Comparison of ENCODE assay signal across 1 cellular context in the genomic region with DNA sequence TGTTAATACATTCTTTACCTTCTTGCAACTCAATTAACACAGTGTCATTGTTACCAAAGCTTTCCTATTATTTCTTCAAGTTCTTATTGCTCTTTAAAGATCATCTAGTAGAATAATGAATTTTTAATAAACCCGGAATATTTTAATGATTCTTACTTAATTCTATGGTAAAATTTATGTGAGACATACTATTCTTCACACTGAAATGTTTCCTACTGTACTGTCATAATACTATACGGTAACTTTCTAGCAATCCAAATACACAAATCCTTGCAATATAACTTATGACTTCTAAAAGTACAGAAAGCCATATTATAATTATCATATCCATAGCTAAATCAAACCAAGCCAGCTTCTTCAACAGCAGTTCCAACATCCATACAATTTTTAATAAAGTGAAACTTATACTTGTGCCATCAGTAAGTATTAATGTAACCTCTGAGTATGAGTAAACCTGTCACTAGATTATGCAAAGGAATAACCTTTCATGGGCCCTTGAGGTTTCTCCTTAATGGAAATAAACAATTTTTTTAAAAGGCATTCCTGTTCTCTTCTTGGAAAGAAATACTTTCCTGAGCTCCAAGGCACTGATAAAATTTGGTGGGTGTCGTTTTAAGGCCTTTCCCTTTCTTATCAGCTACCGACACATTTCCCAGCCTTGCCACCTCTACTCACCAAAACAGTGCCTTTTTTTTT.
TF ChIP-seq lines count a peak whose summit lies in the region.

No MANE protein-coding gene starts in this region.

TF ChIP-seq in K562, 482 proteins besides CTCF, POLR2A, EP300 and RAD21 (continued from another document and continues in another):
- TF ChIP-seq ZNF324 (CRISPR knock-in tag; IDR thresholded peaks at IDR 0.05): no peak
- no peak for TF ChIP-seq PRPF4 (IDR thresholded peaks at IDR 0.05; ENCODE audit: insufficient read depth, low read depth, low read length, poor library complexity, severe bottlenecking)
- TF ChIP-seq CREM (IDR thresholded peaks at IDR 0.05; ENCODE audit: low read depth): peak; percentile 69
- TF ChIP-seq FOXJ3 (CRISPR knock-in tag; IDR thresholded peaks at IDR 0.05): no peak
- no peak for TF ChIP-seq FOXK1 (CRISPR knock-in tag; IDR thresholded peaks at IDR 0.05; ENCODE audit: borderline replicate concordance)
- no peak for TF ChIP-seq FOXP1 (CRISPR knock-in tag; IDR thresholded peaks at IDR 0.05)
- TF ChIP-seq, protein P1, sequence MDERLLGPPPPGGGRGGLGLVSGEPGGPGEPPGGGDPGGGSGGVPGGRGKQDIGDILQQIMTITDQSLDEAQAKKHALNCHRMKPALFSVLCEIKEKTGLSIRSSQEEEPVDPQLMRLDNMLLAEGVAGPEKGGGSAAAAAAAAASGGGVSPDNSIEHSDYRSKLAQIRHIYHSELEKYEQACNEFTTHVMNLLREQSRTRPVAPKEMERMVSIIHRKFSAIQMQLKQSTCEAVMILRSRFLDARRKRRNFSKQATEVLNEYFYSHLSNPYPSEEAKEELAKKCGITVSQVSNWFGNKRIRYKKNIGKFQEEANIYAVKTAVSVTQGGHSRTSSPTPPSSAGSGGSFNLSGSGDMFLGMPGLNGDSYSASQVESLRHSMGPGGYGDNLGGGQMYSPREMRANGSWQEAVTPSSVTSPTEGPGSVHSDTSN (CRISPR knock-in tag; IDR thresholded peaks at IDR 0.05; ENCODE audit: low read depth): no peak
- TF ChIP-seq, protein P1 (tag; conservative IDR thresholded peaks at IDR 0.05; ENCODE audit: low read depth): peak; percentile 36; the same call in 1 of the 2 replicates
- TF ChIP-seq, protein P2, sequence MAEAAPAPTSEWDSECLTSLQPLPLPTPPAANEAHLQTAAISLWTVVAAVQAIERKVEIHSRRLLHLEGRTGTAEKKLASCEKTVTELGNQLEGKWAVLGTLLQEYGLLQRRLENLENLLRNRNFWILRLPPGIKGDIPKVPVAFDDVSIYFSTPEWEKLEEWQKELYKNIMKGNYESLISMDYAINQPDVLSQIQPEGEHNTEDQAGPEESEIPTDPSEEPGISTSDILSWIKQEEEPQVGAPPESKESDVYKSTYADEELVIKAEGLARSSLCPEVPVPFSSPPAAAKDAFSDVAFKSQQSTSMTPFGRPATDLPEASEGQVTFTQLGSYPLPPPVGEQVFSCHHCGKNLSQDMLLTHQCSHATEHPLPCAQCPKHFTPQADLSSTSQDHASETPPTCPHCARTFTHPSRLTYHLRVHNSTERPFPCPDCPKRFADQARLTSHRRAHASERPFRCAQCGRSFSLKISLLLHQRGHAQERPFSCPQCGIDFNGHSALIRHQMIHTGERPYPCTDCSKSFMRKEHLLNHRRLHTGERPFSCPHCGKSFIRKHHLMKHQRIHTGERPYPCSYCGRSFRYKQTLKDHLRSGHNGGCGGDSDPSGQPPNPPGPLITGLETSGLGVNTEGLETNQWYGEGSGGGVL (CRISPR knock-in tag; IDR thresholded peaks at IDR 0.05): no peak
- peak; percentile 99 for TF ChIP-seq SMARCE1 (IDR thresholded peaks at IDR 0.05)
- TF ChIP-seq ZNF41 (CRISPR knock-in tag; conservative IDR thresholded peaks at IDR 0.05): no peak
- no peak for TF ChIP-seq NFIX (CRISPR knock-in tag; IDR thresholded peaks at IDR 0.05; ENCODE audit: low read depth)
- no peak for TF ChIP-seq POLR3A (IDR thresholded peaks at IDR 0.05; ENCODE audit: borderline replicate concordance, extremely low read depth, insufficient read depth, insufficient read length)
- TF ChIP-seq, protein P3, sequence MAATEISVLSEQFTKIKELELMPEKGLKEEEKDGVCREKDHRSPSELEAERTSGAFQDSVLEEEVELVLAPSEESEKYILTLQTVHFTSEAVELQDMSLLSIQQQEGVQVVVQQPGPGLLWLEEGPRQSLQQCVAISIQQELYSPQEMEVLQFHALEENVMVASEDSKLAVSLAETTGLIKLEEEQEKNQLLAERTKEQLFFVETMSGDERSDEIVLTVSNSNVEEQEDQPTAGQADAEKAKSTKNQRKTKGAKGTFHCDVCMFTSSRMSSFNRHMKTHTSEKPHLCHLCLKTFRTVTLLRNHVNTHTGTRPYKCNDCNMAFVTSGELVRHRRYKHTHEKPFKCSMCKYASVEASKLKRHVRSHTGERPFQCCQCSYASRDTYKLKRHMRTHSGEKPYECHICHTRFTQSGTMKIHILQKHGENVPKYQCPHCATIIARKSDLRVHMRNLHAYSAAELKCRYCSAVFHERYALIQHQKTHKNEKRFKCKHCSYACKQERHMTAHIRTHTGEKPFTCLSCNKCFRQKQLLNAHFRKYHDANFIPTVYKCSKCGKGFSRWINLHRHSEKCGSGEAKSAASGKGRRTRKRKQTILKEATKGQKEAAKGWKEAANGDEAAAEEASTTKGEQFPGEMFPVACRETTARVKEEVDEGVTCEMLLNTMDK (IDR thresholded peaks at IDR 0.05; ENCODE audit: borderline replicate concordance, insufficient read depth, low read depth, low read length, poor library complexity, severe bottlenecking): no peak
- no peak for TF ChIP-seq GABPB1 (CRISPR knock-in tag; IDR thresholded peaks at IDR 0.05)
- no peak for TF ChIP-seq NUFIP1 (IDR thresholded peaks at IDR 0.05; ENCODE audit: partially characterized antibody)
- peak; percentile 82 for TF ChIP-seq MBD2 (IDR thresholded peaks at IDR 0.05; ENCODE audit: borderline replicate concordance, low read depth)
- TF ChIP-seq MEF2D (tag; conservative IDR thresholded peaks at IDR 0.05; ENCODE audit: low read depth): no peak; the same call in 1 of the 2 replicates
- TF ChIP-seq HSF4 (CRISPR knock-in tag; IDR thresholded peaks at IDR 0.05; ENCODE audit: borderline replicate concordance): no peak
- TF ChIP-seq FOXM1 (IDR thresholded peaks at IDR 0.05; ENCODE audit: low read depth): peak; percentile 94
- TF ChIP-seq FOXM1 (CRISPR knock-in tag; IDR thresholded peaks at IDR 0.05; ENCODE audit: low read depth): no peak
- TF ChIP-seq ZNF3 (CRISPR knock-in tag; IDR thresholded peaks at IDR 0.05): no peak
- TF ChIP-seq, protein P4, sequence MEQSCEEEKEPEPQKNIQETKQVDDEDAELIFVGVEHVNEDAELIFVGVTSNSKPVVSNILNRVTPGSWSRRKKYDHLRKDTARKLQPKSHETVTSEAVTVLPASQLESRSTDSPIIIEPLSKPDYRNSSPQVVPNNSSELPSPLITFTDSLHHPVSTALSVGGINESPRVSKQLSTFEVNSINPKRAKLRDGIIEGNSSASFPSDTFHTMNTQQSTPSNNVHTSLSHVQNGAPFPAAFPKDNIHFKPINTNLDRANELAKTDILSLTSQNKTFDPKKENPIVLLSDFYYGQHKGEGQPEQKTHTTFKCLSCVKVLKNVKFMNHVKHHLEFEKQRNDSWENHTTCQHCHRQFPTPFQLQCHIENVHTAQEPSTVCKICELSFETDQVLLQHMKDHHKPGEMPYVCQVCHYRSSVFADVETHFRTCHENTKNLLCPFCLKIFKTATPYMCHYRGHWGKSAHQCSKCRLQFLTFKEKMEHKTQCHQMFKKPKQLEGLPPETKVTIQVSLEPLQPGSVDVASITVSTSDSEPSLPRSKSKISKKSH (CRISPR knock-in tag; IDR thresholded peaks at IDR 0.05): no peak
- TF ChIP-seq, protein P5, sequence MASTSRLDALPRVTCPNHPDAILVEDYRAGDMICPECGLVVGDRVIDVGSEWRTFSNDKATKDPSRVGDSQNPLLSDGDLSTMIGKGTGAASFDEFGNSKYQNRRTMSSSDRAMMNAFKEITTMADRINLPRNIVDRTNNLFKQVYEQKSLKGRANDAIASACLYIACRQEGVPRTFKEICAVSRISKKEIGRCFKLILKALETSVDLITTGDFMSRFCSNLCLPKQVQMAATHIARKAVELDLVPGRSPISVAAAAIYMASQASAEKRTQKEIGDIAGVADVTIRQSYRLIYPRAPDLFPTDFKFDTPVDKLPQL (IDR thresholded peaks at IDR 0.05; ENCODE audit: extremely low read depth, insufficient read length): no peak
- TF ChIP-seq MTA2 (IDR thresholded peaks at IDR 0.05; ENCODE audit: low read depth): peak; percentile 97
- peak; percentile 86 for TF ChIP-seq ZKSCAN1 (IDR thresholded peaks at IDR 0.05; ENCODE audit: low read depth, low read length)
- TF ChIP-seq CCAR2 (IDR thresholded peaks at IDR 0.05; ENCODE audit: low read depth, low read length): no peak
- TF ChIP-seq NBN (IDR thresholded peaks at IDR 0.05; ENCODE audit: low read depth): peak; percentile 95
- 0 out of 2 replicates have a peak, but pooled peaks have one; percentile 34 for TF ChIP-seq ZZZ3 (IDR thresholded peaks at IDR 0.05)
- no peak for TF ChIP-seq OTX1 (CRISPR knock-in tag; IDR thresholded peaks at IDR 0.05)
- TF ChIP-seq XRCC4 (IDR thresholded peaks at IDR 0.05; ENCODE audit: extremely low read depth, insufficient read depth, insufficient read length): no peak
- TF ChIP-seq HMGN3 (IDR thresholded peaks at IDR 0.05; ENCODE audit: borderline replicate concordance, extremely low read depth, insufficient read length, low read depth, low read length): peak; percentile 47
- TF ChIP-seq, protein P6, sequence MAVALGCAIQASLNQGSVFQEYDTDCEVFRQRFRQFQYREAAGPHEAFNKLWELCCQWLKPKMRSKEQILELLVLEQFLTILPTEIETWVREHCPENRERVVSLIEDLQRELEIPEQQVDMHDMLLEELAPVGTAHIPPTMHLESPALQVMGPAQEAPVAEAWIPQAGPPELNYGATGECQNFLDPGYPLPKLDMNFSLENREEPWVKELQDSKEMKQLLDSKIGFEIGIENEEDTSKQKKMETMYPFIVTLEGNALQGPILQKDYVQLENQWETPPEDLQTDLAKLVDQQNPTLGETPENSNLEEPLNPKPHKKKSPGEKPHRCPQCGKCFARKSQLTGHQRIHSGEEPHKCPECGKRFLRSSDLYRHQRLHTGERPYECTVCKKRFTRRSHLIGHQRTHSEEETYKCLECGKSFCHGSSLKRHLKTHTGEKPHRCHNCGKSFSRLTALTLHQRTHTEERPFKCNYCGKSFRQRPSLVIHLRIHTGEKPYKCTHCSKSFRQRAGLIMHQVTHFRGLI (CRISPR knock-in tag; IDR thresholded peaks at IDR 0.05): no peak
- no peak for TF ChIP-seq SNIP1 (IDR thresholded peaks at IDR 0.05; ENCODE audit: low read depth)
- TF ChIP-seq BRCA1 (IDR thresholded peaks at IDR 0.05): no peak
- no peak for TF ChIP-seq BRCA1 (CRISPR knock-in tag; IDR thresholded peaks at IDR 0.05)
- TF ChIP-seq ZBED1 (IDR thresholded peaks at IDR 0.05): no peak
- TF ChIP-seq KDM5B (IDR thresholded peaks at IDR 0.05; ENCODE audit: insufficient replicate concordance, low read depth, low read length): no peak
- TF ChIP-seq, protein P7, sequence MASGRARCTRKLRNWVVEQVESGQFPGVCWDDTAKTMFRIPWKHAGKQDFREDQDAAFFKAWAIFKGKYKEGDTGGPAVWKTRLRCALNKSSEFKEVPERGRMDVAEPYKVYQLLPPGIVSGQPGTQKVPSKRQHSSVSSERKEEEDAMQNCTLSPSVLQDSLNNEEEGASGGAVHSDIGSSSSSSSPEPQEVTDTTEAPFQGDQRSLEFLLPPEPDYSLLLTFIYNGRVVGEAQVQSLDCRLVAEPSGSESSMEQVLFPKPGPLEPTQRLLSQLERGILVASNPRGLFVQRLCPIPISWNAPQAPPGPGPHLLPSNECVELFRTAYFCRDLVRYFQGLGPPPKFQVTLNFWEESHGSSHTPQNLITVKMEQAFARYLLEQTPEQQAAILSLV (tag; IDR thresholded peaks at IDR 0.05): no peak
- TF ChIP-seq CTBP1 (IDR thresholded peaks at IDR 0.05; ENCODE audit: borderline replicate concordance): peak; percentile 88
- no peak for TF ChIP-seq RHOXF2B (CRISPR knock-in tag; conservative IDR thresholded peaks at IDR 0.05)
- TF ChIP-seq POLR2B (IDR thresholded peaks at IDR 0.05; ENCODE audit: low read depth, partially characterized antibody): no peak
- TF ChIP-seq PML (IDR thresholded peaks at IDR 0.05; ENCODE audit: low read length): peak; percentile 95
- TF ChIP-seq ZNF79 (CRISPR knock-in tag; IDR thresholded peaks at IDR 0.05; ENCODE audit: low read depth): no peak
- TF ChIP-seq, protein P8, sequence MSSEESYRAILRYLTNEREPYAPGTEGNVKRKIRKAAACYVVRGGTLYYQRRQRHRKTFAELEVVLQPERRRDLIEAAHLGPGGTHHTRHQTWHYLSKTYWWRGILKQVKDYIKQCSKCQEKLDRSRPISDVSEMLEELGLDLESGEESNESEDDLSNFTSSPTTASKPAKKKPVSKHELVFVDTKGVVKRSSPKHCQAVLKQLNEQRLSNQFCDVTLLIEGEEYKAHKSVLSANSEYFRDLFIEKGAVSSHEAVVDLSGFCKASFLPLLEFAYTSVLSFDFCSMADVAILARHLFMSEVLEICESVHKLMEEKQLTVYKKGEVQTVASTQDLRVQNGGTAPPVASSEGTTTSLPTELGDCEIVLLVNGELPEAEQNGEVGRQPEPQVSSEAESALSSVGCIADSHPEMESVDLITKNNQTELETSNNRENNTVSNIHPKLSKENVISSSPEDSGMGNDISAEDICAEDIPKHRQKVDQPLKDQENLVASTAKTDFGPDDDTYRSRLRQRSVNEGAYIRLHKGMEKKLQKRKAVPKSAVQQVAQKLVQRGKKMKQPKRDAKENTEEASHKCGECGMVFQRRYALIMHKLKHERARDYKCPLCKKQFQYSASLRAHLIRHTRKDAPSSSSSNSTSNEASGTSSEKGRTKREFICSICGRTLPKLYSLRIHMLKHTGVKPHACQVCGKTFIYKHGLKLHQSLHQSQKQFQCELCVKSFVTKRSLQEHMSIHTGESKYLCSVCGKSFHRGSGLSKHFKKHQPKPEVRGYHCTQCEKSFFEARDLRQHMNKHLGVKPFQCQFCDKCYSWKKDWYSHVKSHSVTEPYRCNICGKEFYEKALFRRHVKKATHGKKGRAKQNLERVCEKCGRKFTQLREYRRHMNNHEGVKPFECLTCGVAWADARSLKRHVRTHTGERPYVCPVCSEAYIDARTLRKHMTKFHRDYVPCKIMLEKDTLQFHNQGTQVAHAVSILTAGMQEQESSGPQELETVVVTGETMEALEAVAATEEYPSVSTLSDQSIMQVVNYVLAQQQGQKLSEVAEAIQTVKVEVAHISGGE (CRISPR knock-in tag; IDR thresholded peaks at IDR 0.05): no peak
- TF ChIP-seq, protein P9, sequence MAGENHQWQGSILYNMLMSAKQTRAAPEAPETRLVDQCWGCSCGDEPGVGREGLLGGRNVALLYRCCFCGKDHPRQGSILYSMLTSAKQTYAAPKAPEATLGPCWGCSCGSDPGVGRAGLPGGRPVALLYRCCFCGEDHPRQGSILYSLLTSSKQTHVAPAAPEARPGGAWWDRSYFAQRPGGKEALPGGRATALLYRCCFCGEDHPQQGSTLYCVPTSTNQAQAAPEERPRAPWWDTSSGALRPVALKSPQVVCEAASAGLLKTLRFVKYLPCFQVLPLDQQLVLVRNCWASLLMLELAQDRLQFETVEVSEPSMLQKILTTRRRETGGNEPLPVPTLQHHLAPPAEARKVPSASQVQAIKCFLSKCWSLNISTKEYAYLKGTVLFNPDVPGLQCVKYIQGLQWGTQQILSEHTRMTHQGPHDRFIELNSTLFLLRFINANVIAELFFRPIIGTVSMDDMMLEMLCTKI (IDR thresholded peaks at IDR 0.05; ENCODE audit: partially characterized antibody): no peak
- TF ChIP-seq ILK (tag; IDR thresholded peaks at IDR 0.05; ENCODE audit: borderline replicate concordance, low read depth): no peak
- peak; percentile 47; the same call in 1 of the 2 replicates for TF ChIP-seq CBX1 (IDR thresholded peaks at IDR 0.05; ENCODE audit: low read depth)
